Comparison of ENCODE assay signal across 10 cellular contexts in the genomic region with DNA sequence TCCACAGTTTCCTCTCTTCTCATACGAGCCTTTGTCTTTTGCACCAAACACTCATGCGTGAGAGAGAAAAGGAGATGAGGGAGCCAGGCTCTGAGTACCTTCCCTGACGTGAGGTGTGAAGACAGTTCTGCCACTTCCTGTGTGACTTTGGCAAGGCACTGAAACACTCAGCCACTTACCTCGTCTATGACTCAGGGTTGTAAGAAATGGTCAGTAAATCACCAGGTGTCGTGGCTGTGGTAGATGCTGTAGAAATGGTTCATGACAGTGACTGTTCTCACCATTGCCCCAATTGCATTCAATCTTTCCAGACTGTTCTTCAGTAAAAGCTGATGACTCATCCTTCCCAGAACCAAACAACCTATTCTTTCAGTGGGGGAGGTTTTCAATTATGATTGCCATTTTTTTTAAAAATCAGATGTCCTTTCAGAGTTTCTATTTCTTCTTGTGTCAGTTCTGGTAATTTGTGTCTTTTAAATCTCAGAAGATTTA. TPM values are rescaled to one million over a fixed set of nuclear protein-coding genes. Genes with fewer than 3 reads are reported as not detected.
A peak's percentile ranks its signal among the peaks of the same experiment; 100 is the strongest.
DNase-seq lines count a peak whose midpoint lies in the region; ATAC-seq and TF ChIP-seq lines count a peak whose summit lies in the region.
"Had no signal": no experiment of that assay in that cellular context is flagged by ENCODE, and none has a peak within 500 bp of the region (broad histone marks: within the 10 kb centered on the region; RNA-seq: fewer than 3 reads in every experiment).

No MANE protein-coding gene starts in this region.

- H3F3A ChIP-seq in GM23338 (replicated peaks; ENCODE audit: low read depth) = no peaks in the 10 kb centered on the region

- no peaks in the 10 kb centered on the region for H3K4me1 ChIP-seq in GM23338 (ENCODE audit: insufficient read depth)

- H3K27ac Mint-ChIP-seq in memory B cell (no peak overlapping the region), GM23338 (no peak overlapping the region)

- no peaks in the 10 kb centered on the region for H3K27me3 ChIP-seq in GM23338 (ENCODE audit: insufficient read depth)

- H3K27ac ChIP-seq in GM23338 (ENCODE audit: low read depth) = no peak overlapping the region

- H3K4me3 ChIP-seq in GM23338 = no peak overlapping the region

- H3K36me3 Mint-ChIP-seq in memory B cell (peaks cover 6% of the 10 kb centered on the region), GM23338 (ENCODE audit: low read depth) (no peaks in the 10 kb centered on the region)

- H4K20me1 ChIP-seq in GM23338 (replicated peaks; ENCODE audit: insufficient read depth) = no peaks in the 10 kb centered on the region

- peaks cover 8% of the 10 kb centered on the region for H3K4me1 Mint-ChIP-seq in memory B cell
- H3K4me1 Mint-ChIP-seq in GM23338 = no peaks in the 10 kb centered on the region

- no peaks in the 10 kb centered on the region for H3K36me3 ChIP-seq in GM23338 (ENCODE audit: insufficient read depth)

- H2AFZ ChIP-seq in GM23338 = no peak overlapping the region

- peaks cover 5% of the 10 kb centered on the region for H3K27me3 Mint-ChIP-seq in memory B cell
- H3K27me3 Mint-ChIP-seq in GM23338 (ENCODE audit: insufficient read depth, low read depth, poor library complexity) = peaks cover 4% of the 10 kb centered on the region

- H3K4me2 ChIP-seq in GM23338 = no peak overlapping the region

- TF ChIP-seq CTCF in GM23338 (conservative IDR thresholded peaks at IDR 0.05; ENCODE audit: low read depth in 2 of 2) = no peak

- no peak overlapping the region for H3K4me3 Mint-ChIP-seq in memory B cell
- no peak overlapping the region for H3K4me3 Mint-ChIP-seq in GM23338

- H3K9me3 Mint-ChIP-seq in memory B cell = peaks cover 3% of the 10 kb centered on the region
- peaks cover 5% of the 10 kb centered on the region; the same call in 1 of the 3 replicates for H3K9me3 Mint-ChIP-seq in GM23338

- DNase-seq in ELR (ENCODE audit: low read depth) = peak; percentile 21
- peak; percentile 76 for DNase-seq in activated CD4-positive, alpha-beta T cell treated with anti-CD3 and anti-CD28 coated beads for 48 hours
- no peak for DNase-seq in memory B cell (ENCODE audit: low spot score in 2 of 2)
- DNase-seq in NCI-H774 (lab: John Stamatoyannopoulos, UW) = no peak
- DNase-seq in AG08395 (ENCODE audit: low spot score) = no peak
- no peak for DNase-seq in GM23338 (ENCODE audit: low spot score)
- DNase-seq: NCI-H1092 had no signal

- H3K9me2 ChIP-seq in GM23338 (ENCODE audit: insufficient read depth) = no peaks in the 10 kb centered on the region

- ATAC-seq in HG03135 (IDR thresholded peaks at IDR 0.05; ENCODE audit: unreplicated experiment) (peak; percentile 47), memory B cell (ENCODE audit: low read depth) (peak; percentile 26), GM18517 (IDR thresholded peaks at IDR 0.05; ENCODE audit: unreplicated experiment) (no peak), GM23338 (no peak)

- no peaks in the 10 kb centered on the region for H3K79me2 ChIP-seq in GM23338 (replicated peaks; ENCODE audit: insufficient read depth)

TF ChIP-seq in GM23338, 12 proteins besides CTCF, POLR2A, EP300 and RAD21 (continues in another document):
- TF ChIP-seq STAT1 (IDR thresholded peaks at IDR 0.05; ENCODE audit: unreplicated experiment) = no peak
- TF ChIP-seq CREB1 (CRISPR knock-in tag; IDR thresholded peaks at IDR 0.05; ENCODE audit: low read depth) = no peak
- TF ChIP-seq, protein P1, sequence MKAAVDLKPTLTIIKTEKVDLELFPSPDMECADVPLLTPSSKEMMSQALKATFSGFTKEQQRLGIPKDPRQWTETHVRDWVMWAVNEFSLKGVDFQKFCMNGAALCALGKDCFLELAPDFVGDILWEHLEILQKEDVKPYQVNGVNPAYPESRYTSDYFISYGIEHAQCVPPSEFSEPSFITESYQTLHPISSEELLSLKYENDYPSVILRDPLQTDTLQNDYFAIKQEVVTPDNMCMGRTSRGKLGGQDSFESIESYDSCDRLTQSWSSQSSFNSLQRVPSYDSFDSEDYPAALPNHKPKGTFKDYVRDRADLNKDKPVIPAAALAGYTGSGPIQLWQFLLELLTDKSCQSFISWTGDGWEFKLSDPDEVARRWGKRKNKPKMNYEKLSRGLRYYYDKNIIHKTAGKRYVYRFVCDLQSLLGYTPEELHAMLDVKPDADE (IDR thresholded peaks at IDR 0.05) = no peak
- TF ChIP-seq, protein P2, sequence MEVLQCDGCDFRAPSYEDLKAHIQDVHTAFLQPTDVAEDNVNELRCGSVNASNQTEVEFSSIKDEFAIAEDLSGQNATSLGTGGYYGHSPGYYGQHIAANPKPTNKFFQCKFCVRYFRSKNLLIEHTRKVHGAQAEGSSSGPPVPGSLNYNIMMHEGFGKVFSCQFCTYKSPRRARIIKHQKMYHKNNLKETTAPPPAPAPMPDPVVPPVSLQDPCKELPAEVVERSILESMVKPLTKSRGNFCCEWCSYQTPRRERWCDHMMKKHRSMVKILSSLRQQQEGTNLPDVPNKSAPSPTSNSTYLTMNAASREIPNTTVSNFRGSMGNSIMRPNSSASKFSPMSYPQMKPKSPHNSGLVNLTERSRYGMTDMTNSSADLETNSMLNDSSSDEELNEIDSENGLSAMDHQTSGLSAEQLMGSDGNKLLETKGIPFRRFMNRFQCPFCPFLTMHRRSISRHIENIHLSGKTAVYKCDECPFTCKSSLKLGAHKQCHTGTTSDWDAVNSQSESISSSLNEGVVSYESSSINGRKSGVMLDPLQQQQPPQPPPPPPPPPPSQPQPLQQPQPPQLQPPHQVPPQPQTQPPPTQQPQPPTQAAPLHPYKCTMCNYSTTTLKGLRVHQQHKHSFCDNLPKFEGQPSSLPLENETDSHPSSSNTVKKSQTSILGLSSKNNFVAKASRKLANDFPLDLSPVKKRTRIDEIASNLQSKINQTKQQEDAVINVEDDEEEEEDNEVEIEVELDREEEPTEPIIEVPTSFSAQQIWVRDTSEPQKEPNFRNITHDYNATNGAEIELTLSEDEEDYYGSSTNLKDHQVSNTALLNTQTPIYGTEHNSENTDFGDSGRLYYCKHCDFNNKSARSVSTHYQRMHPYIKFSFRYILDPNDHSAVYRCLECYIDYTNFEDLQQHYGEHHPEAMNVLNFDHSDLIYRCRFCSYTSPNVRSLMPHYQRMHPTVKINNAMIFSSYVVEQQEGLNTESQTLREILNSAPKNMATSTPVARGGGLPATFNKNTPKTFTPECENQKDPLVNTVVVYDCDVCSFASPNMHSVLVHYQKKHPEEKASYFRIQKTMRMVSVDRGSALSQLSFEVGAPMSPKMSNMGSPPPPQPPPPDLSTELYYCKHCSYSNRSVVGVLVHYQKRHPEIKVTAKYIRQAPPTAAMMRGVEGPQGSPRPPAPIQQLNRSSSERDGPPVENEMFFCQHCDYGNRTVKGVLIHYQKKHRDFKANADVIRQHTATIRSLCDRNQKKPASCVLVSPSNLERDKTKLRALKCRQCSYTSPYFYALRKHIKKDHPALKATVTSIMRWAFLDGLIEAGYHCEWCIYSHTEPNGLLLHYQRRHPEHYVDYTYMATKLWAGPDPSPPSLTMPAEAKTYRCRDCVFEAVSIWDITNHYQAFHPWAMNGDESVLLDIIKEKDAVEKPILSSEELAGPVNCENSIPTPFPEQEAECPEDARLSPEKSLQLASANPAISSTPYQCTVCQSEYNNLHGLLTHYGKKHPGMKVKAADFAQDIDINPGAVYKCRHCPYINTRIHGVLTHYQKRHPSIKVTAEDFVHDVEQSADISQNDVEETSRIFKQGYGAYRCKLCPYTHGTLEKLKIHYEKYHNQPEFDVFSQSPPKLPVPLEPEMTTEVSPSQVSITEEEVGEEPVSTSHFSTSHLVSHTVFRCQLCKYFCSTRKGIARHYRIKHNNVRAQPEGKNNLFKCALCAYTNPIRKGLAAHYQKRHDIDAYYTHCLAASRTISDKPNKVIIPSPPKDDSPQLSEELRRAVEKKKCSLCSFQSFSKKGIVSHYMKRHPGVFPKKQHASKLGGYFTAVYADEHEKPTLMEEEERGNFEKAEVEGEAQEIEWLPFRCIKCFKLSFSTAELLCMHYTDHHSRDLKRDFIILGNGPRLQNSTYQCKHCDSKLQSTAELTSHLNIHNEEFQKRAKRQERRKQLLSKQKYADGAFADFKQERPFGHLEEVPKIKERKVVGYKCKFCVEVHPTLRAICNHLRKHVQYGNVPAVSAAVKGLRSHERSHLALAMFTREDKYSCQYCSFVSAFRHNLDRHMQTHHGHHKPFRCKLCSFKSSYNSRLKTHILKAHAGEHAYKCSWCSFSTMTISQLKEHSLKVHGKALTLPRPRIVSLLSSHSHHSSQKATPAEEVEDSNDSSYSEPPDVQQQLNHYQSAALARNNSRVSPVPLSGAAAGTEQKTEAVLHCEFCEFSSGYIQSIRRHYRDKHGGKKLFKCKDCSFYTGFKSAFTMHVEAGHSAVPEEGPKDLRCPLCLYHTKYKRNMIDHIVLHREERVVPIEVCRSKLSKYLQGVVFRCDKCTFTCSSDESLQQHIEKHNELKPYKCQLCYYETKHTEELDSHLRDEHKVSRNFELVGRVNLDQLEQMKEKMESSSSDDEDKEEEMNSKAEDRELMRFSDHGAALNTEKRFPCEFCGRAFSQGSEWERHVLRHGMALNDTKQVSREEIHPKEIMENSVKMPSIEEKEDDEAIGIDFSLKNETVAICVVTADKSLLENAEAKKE (CRISPR knock-in tag; IDR thresholded peaks at IDR 0.05) = no peak
- TF ChIP-seq ZNF331 (CRISPR knock-in tag; IDR thresholded peaks at IDR 0.05; ENCODE audit: low read depth) = no peak
- TF ChIP-seq EZH2 (IDR thresholded peaks at IDR 0.05; ENCODE audit: low read depth, unreplicated experiment) = no peak
- TF ChIP-seq EZH2phosphoT487 (IDR thresholded peaks at IDR 0.05; ENCODE audit: unreplicated experiment) = no peak
- TF ChIP-seq NANOG (IDR thresholded peaks at IDR 0.05; ENCODE audit: borderline replicate concordance) = no peak
- no peak for TF ChIP-seq POLR2AphosphoS5 (IDR thresholded peaks at IDR 0.05; ENCODE audit: low read depth)
- no peak for TF ChIP-seq ZNF114 (CRISPR knock-in tag; IDR thresholded peaks at IDR 0.05)

RNA-seq across cellular contexts. Expression of a gene that starts 49.2 kb away (rescaled TPM):
- 0.85 and 1.5 TPM in 2 replicates for total RNA-seq in GM23338 (2014; rRNA removed; shearing (Covaris generic))
- 0.70 and 0.87 TPM in 2 replicates for polyA plus RNA-seq in GM23338 (2016; fragmentation: Nextera tagmentation; extraction: Ambion mirVana)
- total RNA-seq: chondrocyte had no signal

Comparison
In these comparisons a context has a peak if more than half of its experiments do, and no peak if none do; other contexts are left out.
1. DNase-seq: peak in ELR (single experiment) and activated CD4-positive, alpha-beta T cell treated with anti-CD3 and anti-CD28 coated beads for 48 hours (single experiment); none in memory B cell (0 of 2), NCI-H774 (single experiment), AG08395 (single experiment) and GM23338 (single experiment).
2. ATAC-seq: peak in HG03135 (single experiment) and memory B cell (single experiment); none in GM18517 (single experiment) and GM23338 (single experiment).